In the genomic region with DNA sequence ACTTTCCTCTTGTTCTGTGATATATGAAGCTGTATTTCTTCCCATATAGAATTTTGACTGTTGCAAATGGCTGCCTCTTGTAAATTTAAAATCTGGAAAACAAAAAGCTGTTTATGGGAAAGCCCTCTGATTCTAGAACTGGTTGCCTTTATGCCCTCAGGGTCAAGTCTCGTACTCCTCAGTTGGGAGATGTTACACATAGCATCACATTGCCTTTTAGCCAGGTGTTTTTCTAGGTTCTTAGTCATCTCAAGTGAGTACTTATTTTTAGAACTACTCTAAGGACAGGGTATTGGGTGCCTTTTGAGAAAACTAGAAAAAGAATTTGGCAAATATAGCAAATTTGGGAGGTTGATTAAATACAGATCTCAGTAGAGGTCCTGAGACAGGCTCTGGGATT, we compare ENCODE assay signal across 27 cellular contexts.
"Had no signal": no experiment of that assay in that cellular context is flagged by ENCODE, and none has a peak within 500 bp of the region (broad histone marks: within the 10 kb centered on the region; RNA-seq: fewer than 3 reads in every experiment).

No MANE protein-coding gene starts in this region.

- DNase-seq: dorsolateral prefrontal cortex; effector CD4-positive, alpha-beta T cell; foreskin fibroblast; heart left ventricle; left cardiac atrium; left lung; mesendoderm; midbrain; naive thymus-derived CD4-positive, alpha-beta T cell; stimulated activated CD4-positive, alpha-beta T cell treated with anti-CD3 and anti-CD28 coated beads, Interleukin-12 subunit alpha, Interleukin-12 subunit beta, amount 100 ng/mL, for 4 hours; stimulated activated CD4-positive, alpha-beta T cell treated with anti-CD3 and anti-CD28 coated beads, Interleukin-1b, Interleukin-23, amount 100 ng/mL, for 48 hours; stimulated activated CD4-positive, alpha-beta T cell treated with anti-CD3 and anti-CD28 coated beads, Interleukin-4, amount 100 ng/mL, for 1 hour; stimulated activated CD8-positive, alpha-beta memory T cell treated with anti-CD3 and anti-CD28 coated beads, Interleukin-4, amount 100 ng/mL, for 48 hours; stimulated activated naive CD4-positive, alpha-beta T cell treated with Interleukin-2 at 50 U/mL for 16 hours; stomach; thyroid gland had no signal

- H3K9me3 ChIP-seq: gastroesophageal sphincter, heart left ventricle, left lung, prostate gland, right atrium auricular region, stomach, thyroid gland had no signal

- H3K4me2 ChIP-seq: hepatocyte, neural progenitor cell, smooth muscle cell had no signal

- H3K27me3 Mint-ChIP-seq: naive thymus-derived CD4-positive, alpha-beta T cell; type B pancreatic cell had no signal

- H3K4me3 Mint-ChIP-seq: naive thymus-derived CD4-positive, alpha-beta T cell; nephron; neural progenitor cell; type B pancreatic cell had no signal

- H2AFZ ChIP-seq: hepatocyte, neural progenitor cell had no signal

- H3K27me3 ChIP-seq: dorsolateral prefrontal cortex, gastroesophageal sphincter, heart left ventricle, hepatocyte, left lung, neural progenitor cell, right atrium auricular region, stomach, thyroid gland had no signal

- ATAC-seq: esophagus mucosa; gastroesophageal sphincter; heart left ventricle; left cardiac atrium; left lung; naive thymus-derived CD4-positive, alpha-beta T cell; sciatic nerve had no signal

- H3K4me3 ChIP-seq: dorsolateral prefrontal cortex, gastroesophageal sphincter, heart left ventricle, hepatocyte, left lung, neural progenitor cell, prostate gland, right atrium auricular region, smooth muscle cell, stomach, thyroid gland had no signal

- H3K9ac ChIP-seq: neural progenitor cell had no signal

- H3K4me1 ChIP-seq: gastroesophageal sphincter, left lung, prostate gland had no signal

- H3K27ac ChIP-seq: dorsolateral prefrontal cortex, epithelial cell of prostate, gastroesophageal sphincter, heart left ventricle, hepatocyte, left lung, neural progenitor cell, prostate gland, right atrium auricular region, stomach had no signal

- H3K27ac Mint-ChIP-seq: nephron, neural progenitor cell, type B pancreatic cell had no signal

- H3K36me3 ChIP-seq: gastroesophageal sphincter, heart left ventricle, left lung, neural progenitor cell, prostate gland, right atrium auricular region, stomach, thyroid gland had no signal
